Comparison of ENCODE assay signal across 8 cellular contexts in genomic region chr4:166165829-166166420, GRCh38.
DNase-seq lines count a peak whose midpoint lies in the region; ATAC-seq, FAIRE-seq and TF ChIP-seq lines count a peak whose summit lies in the region.

No MANE protein-coding gene starts in this region.

- H3K36me3 ChIP-seq in BJ (ENCODE audit: control insufficient read depth, insufficient read depth, low read length) (no peaks in the 10 kb centered on the region), SK-N-MC (ENCODE audit: insufficient read depth, low read length) (no peaks in the 10 kb centered on the region), esophagus muscularis mucosa (no peaks in the 10 kb centered on the region), neural cell (ENCODE audit: insufficient read depth, low read length) (no peaks in the 10 kb centered on the region)

- H3K4me1 ChIP-seq in esophagus muscularis mucosa, result no peaks in the 10 kb centered on the region

- H3K4me3 ChIP-seq in BJ (ENCODE audit: low read depth, low read length) (no peak overlapping the region), SK-N-MC (no peak overlapping the region), esophagus muscularis mucosa (no peak overlapping the region), neural cell (ENCODE audit: low read length) (no peak overlapping the region)

- H3K4me2 ChIP-seq in neural cell (ENCODE audit: low read length), result no peak overlapping the region

- H3K27ac ChIP-seq in SK-N-MC (no peak overlapping the region), esophagus muscularis mucosa (replicated peaks in 1 of 4) (no peak overlapping the region), neural cell (ENCODE audit: low read length) (no peak overlapping the region)

- H3K9ac ChIP-seq in SK-N-MC (ENCODE audit: insufficient read length), result peak overlapping the region; percentile 36
- H3K9ac ChIP-seq in neural cell (ENCODE audit: low read length), result no peak overlapping the region

- CTCF ChIA-PET in BJ (lab: Yijun Ruan, JAX), result interaction anchor here (0.5 to 4.8 kb wide), 10 partner anchors 12 to 1988 kb away, joined by 3 to 36 read pairs (median 3); no protein-coding TSS in a partner anchor

- H3K9me2 ChIP-seq in neural cell (ENCODE audit: insufficient read depth, low read length), result no peaks in the 10 kb centered on the region

- no peak for TF ChIP-seq EP300 in esophagus muscularis mucosa (IDR thresholded peaks at IDR 0.05)
- TF ChIP-seq EP300 in neural cell (conservative IDR thresholded peaks at IDR 0.05; ENCODE audit: poor library complexity, severe bottlenecking), result no peak

- TF ChIP-seq POLR2A in esophagus muscularis mucosa (IDR thresholded peaks at IDR 0.05; ENCODE audit: low read depth), result no peak

- no peaks in the 10 kb centered on the region for H4K20me1 ChIP-seq in neural cell (ENCODE audit: insufficient read depth)

- no peak overlapping the region for H2AFZ ChIP-seq in neural cell (ENCODE audit: low read depth, low read length)

- H3K9me3 ChIP-seq in SK-N-MC (ENCODE audit: low read depth, low read length), result no peaks in the 10 kb centered on the region
- H3K9me3 ChIP-seq in esophagus muscularis mucosa, result no peaks in the 10 kb centered on the region
- no peaks in the 10 kb centered on the region for H3K9me3 ChIP-seq in neural cell (ENCODE audit: low read length)

- intact Hi-C loops in esophagus muscularis mucosa (cut with DNase I), result loop anchor here (5.0 to 10.0 kb wide), 3 partner anchors 86 to 1909 kb away; no protein-coding TSS in a partner anchor

- TF ChIP-seq CTCF in BJ (IDR thresholded peaks at IDR 0.05; ENCODE audit: insufficient read depth, low read depth, low read length) (peak; percentile 72), esophagus muscularis mucosa (IDR thresholded peaks at IDR 0.05) (peak; percentile 71 to 81 (median 73)), neural cell (IDR thresholded peaks at IDR 0.05; ENCODE audit: poor library complexity, severe bottlenecking) (peak; percentile 94)

- peak; percentile 100 for ATAC-seq in HG02840 (IDR thresholded peaks at IDR 0.05; ENCODE audit: low FRiP score, unreplicated experiment)

- TF ChIP-seq RAD21 in neural cell (conservative IDR thresholded peaks at IDR 0.05), result peak; percentile 98

- DNase-seq in BJ (ENCODE audit: low read depth) (peak; percentile 22), GM18507 (ENCODE audit: extremely low spot score, insufficient read length, low read depth) (peak; percentile 15), NCI-H1048 (lab: John Stamatoyannopoulos, UW) (peak; percentile 32), SK-N-MC (ENCODE audit: low read depth, low spot score) (peak; percentile 76), esophagus muscularis mucosa (ENCODE audit: extremely low spot score) (no peak)
- DNase-seq in stimulated activated CD8-positive, alpha-beta memory T cell treated with anti-CD3 and anti-CD28 coated beads, Interleukin-4, amount 100 ng/mL, for 48 hours, result no peak

- no peaks in the 10 kb centered on the region for H3K27me3 ChIP-seq in BJ (ENCODE audit: control insufficient read depth, insufficient read depth, low read length)
- H3K27me3 ChIP-seq in esophagus muscularis mucosa, result no peaks in the 10 kb centered on the region
- H3K27me3 ChIP-seq in neural cell (ENCODE audit: insufficient read depth, low read depth, low read length), result no peaks in the 10 kb centered on the region

- no peaks in the 10 kb centered on the region for H3F3A ChIP-seq in neural cell (ENCODE audit: insufficient read depth, low read length, poor library complexity, severe bottlenecking)

- FAIRE-seq in GM18507 (lab: Jason Lieb, UNC), result peak; percentile 76

- POLR2A ChIA-PET in BJ (lab: Charles Lee), result no interaction called here

- WGBS in esophagus muscularis mucosa, result 4% methylated on average over 7 of the region's 7 CpGs

- no peaks in the 10 kb centered on the region for H3K79me2 ChIP-seq in neural cell (replicated peaks; ENCODE audit: insufficient read depth, low read length)

TF ChIP-seq in neural cell, 6 proteins besides CTCF, POLR2A, EP300 and RAD21:
- TF ChIP-seq POLR2AphosphoS5 (IDR thresholded peaks at IDR 0.05), result no peak
- TF ChIP-seq SMC3 (conservative IDR thresholded peaks at IDR 0.05; ENCODE audit: poor library complexity), result peak; percentile 94

Comparison
In these comparisons a context has a peak if more than half of its experiments do, and no peak if none do; other contexts are left out.
1. DNase-seq: peak in BJ (single experiment), GM18507 (single experiment), NCI-H1048 (single experiment) and SK-N-MC (single experiment); none in esophagus muscularis mucosa (single experiment) and stimulated activated CD8-positive, alpha-beta memory T cell treated with anti-CD3 and anti-CD28 coated beads, Interleukin-4, amount 100 ng/mL, for 48 hours (single experiment).
2. Peak in every context shown above with its lines, with median percentiles within 50 percentile points of each other: CTCF ChIP-seq.